18 cellular contexts compared by ENCODE assay signal in the genomic region with DNA sequence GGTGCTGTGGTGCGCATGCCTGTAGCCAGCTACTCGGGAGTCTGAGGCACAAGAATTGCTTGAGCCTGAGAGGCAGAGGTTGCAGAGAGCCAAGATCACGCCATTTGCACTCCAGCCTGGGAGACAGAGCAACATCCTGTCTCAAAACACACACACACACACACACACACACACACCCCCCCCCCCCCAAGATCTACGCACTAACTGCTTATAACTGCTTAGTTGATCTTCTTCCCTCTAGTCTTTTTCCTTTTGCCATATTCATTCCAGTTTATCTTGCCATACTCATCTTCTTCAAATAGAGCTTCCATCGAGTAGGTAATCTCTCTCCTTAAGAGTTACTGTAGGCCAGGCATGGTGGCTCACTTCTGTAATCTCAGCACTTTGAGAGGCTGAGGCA. TPM values are rescaled to one million over a fixed set of nuclear protein-coding genes. Genes with fewer than 3 reads are reported as not detected.
DNase-seq lines count a peak whose midpoint lies in the region; ATAC-seq and TF ChIP-seq lines count a peak whose summit lies in the region.
"Had no signal": no experiment of that assay in that cellular context is flagged by ENCODE, and none has a peak within 500 bp of the region (broad histone marks: within the 10 kb centered on the region; RNA-seq: fewer than 3 reads in every experiment).

No MANE protein-coding gene starts in this region.

- H3K27ac ChIP-seq in psoas muscle, result no peak overlapping the region
- H3K27ac ChIP-seq: Peyer's patch had no signal

- TF ChIP-seq CTCF in psoas muscle (IDR thresholded peaks at IDR 0.05), result no peak

- intact Hi-C loops in activated naive CD4-positive, alpha-beta T cell treated with anti-CD3 and anti-CD28 coated beads for 36 hours (cut with micrococcal nuclease), result no loop called here
- intact Hi-C loops in psoas muscle (cut with DNase I), result no loop called here

- no peaks in the 10 kb centered on the region for H3K36me3 ChIP-seq in psoas muscle (ENCODE audit: insufficient read depth in 1 of 2, low read depth in 1 of 2)
- H3K36me3 ChIP-seq: BE2C, MG63, Peyer's patch had no signal

- H3K27me3 Mint-ChIP-seq in activated naive CD4-positive, alpha-beta T cell treated with anti-CD3 and anti-CD28 coated beads, Interleukin-2, amount 10 ng/mL, durations not matched to agents 7 days and 5 days, result no peaks in the 10 kb centered on the region
- H3K27me3 Mint-ChIP-seq in activated naive CD4-positive, alpha-beta T cell treated with anti-CD3 and anti-CD28 coated beads for 36 hours (ENCODE audit: low read depth), result no peaks in the 10 kb centered on the region
- H3K27me3 Mint-ChIP-seq in T-cell, result no peaks in the 10 kb centered on the region
- H3K27me3 Mint-ChIP-seq in effector memory CD8-positive, alpha-beta T cell, result no peaks in the 10 kb centered on the region
- no peaks in the 10 kb centered on the region for H3K27me3 Mint-ChIP-seq in stimulated activated memory B cell treated with anti-CD40 and anti-IgM and Interleukin-4, amounts not matched to agents 10 μg/mL and 1 μg/mL and 100 μg/mL, for 72 hours

- ATAC-seq in T-cell (replicated peaks in 1 of 4) (no peak), psoas muscle (no peak)
- ATAC-seq in effector memory CD8-positive, alpha-beta T cell (replicated peaks), result no peak
- no peak for ATAC-seq in stimulated activated memory B cell treated with anti-CD40 and anti-IgM and Interleukin-4, amounts not matched to agents 10 μg/mL and 1 μg/mL and 100 μg/mL, for 72 hours
- ATAC-seq: SK-N-SH treated with all-trans-retinoic acid at 6 μM for 48 hours had no signal

- H3K4me1 Mint-ChIP-seq in activated naive CD4-positive, alpha-beta T cell treated with anti-CD3 and anti-CD28 coated beads, Interleukin-2, amount 10 ng/mL, durations not matched to agents 7 days and 5 days, result peaks cover 49% of the 10 kb centered on the region
- H3K4me1 Mint-ChIP-seq in activated naive CD4-positive, alpha-beta T cell treated with anti-CD3 and anti-CD28 coated beads for 36 hours (ENCODE audit: low read depth), result peaks cover 77% of the 10 kb centered on the region
- peaks cover 80 to 84% (median 83%) of the 10 kb centered on the region in 3 donors for H3K4me1 Mint-ChIP-seq in T-cell
- H3K4me1 Mint-ChIP-seq in effector memory CD8-positive, alpha-beta T cell (ENCODE audit: low read depth in 2 of 2), result peaks cover 46 to 55% of the 10 kb centered on the region in 2 donors
- H3K4me1 Mint-ChIP-seq in stimulated activated memory B cell treated with anti-CD40 and anti-IgM and Interleukin-4, amounts not matched to agents 10 μg/mL and 1 μg/mL and 100 μg/mL, for 72 hours, result peaks cover 45% of the 10 kb centered on the region

- no peak overlapping the region for H3K4me3 ChIP-seq in psoas muscle
- H3K4me3 ChIP-seq: MG63, Peyer's patch had no signal

- POLR2A ChIA-PET in T-cell (lab: Charles Lee), result interaction anchor here in 1 of 2 donors (0.6 kb wide), 2 partner anchors 354 to 1776 kb away, joined by 3 to 8 read pairs; no protein-coding TSS in a partner anchor

- CTCF ChIA-PET in activated naive CD4-positive, alpha-beta T cell treated with anti-CD3 and anti-CD28 coated beads, Interleukin-2, amount 10 ng/mL, durations not matched to agents 7 days and 5 days (lab: Charles Lee), result no interaction called here
- CTCF ChIA-PET in activated naive CD4-positive, alpha-beta T cell treated with anti-CD3 and anti-CD28 coated beads for 36 hours (lab: Charles Lee), result interaction anchor here (1.0 kb wide), 1 partner anchor 19 kb away, joined by 3 read pairs; no protein-coding TSS in a partner anchor
- CTCF ChIA-PET in T-cell (lab: Charles Lee), result interaction anchor here in 1 of 2 donors (0.8 kb wide), 1 partner anchor 8 kb away, joined by 6 read pairs; no protein-coding TSS in a partner anchor

- WGBS in psoas muscle, 3 donors, result 92 to 97% (median 94%) methylated on average over 5 of the region's 5 CpGs

- H3K4me1 ChIP-seq in psoas muscle, result peaks cover 18% of the 10 kb centered on the region
- H3K4me1 ChIP-seq: BE2C had no signal

- H3K9me3 Mint-ChIP-seq in activated naive CD4-positive, alpha-beta T cell treated with anti-CD3 and anti-CD28 coated beads, Interleukin-2, amount 10 ng/mL, durations not matched to agents 7 days and 5 days, result peaks cover 5% of the 10 kb centered on the region
- no peaks in the 10 kb centered on the region for H3K9me3 Mint-ChIP-seq in activated naive CD4-positive, alpha-beta T cell treated with anti-CD3 and anti-CD28 coated beads for 36 hours
- H3K9me3 Mint-ChIP-seq in T-cell, result peaks cover 0 to 4% (median 0%) of the 10 kb centered on the region in 3 donors
- no peaks in the 10 kb centered on the region for H3K9me3 Mint-ChIP-seq in effector memory CD8-positive, alpha-beta T cell
- peaks cover 2% of the 10 kb centered on the region for H3K9me3 Mint-ChIP-seq in stimulated activated memory B cell treated with anti-CD40 and anti-IgM and Interleukin-4, amounts not matched to agents 10 μg/mL and 1 μg/mL and 100 μg/mL, for 72 hours

- H3K9me3 ChIP-seq in psoas muscle, result no peaks in the 10 kb centered on the region
- H3K9me3 ChIP-seq: BE2C, MG63, Peyer's patch had no signal

- no peaks in the 10 kb centered on the region for H3K27me3 ChIP-seq in psoas muscle (ENCODE audit: insufficient read depth in 3 of 3, low read length in 2 of 3)
- H3K27me3 ChIP-seq: BE2C, MG63, Peyer's patch had no signal

- no peak overlapping the region for H3K4me3 Mint-ChIP-seq in activated naive CD4-positive, alpha-beta T cell treated with anti-CD3 and anti-CD28 coated beads, Interleukin-2, amount 10 ng/mL, durations not matched to agents 7 days and 5 days
- H3K4me3 Mint-ChIP-seq in activated naive CD4-positive, alpha-beta T cell treated with anti-CD3 and anti-CD28 coated beads for 36 hours, result no peak overlapping the region
- H3K4me3 Mint-ChIP-seq in T-cell, result peak overlapping the region in 2 of 3 donors; percentile 22 to 67
- H3K4me3 Mint-ChIP-seq in effector memory CD8-positive, alpha-beta T cell, result peak overlapping the region; percentile 44 to 47
- no peak overlapping the region for H3K4me3 Mint-ChIP-seq in stimulated activated memory B cell treated with anti-CD40 and anti-IgM and Interleukin-4, amounts not matched to agents 10 μg/mL and 1 μg/mL and 100 μg/mL, for 72 hours

- peak overlapping the region; percentile 58 for H3K27ac Mint-ChIP-seq in activated naive CD4-positive, alpha-beta T cell treated with anti-CD3 and anti-CD28 coated beads, Interleukin-2, amount 10 ng/mL, durations not matched to agents 7 days and 5 days
- H3K27ac Mint-ChIP-seq in activated naive CD4-positive, alpha-beta T cell treated with anti-CD3 and anti-CD28 coated beads for 36 hours, result no peak overlapping the region
- peak overlapping the region; percentile 47 to 73 for H3K27ac Mint-ChIP-seq in T-cell
- peak overlapping the region; percentile 90 to 93 for H3K27ac Mint-ChIP-seq in effector memory CD8-positive, alpha-beta T cell
- H3K27ac Mint-ChIP-seq in stimulated activated memory B cell treated with anti-CD40 and anti-IgM and Interleukin-4, amounts not matched to agents 10 μg/mL and 1 μg/mL and 100 μg/mL, for 72 hours, result peak overlapping the region; percentile 88

- peaks cover 34% of the 10 kb centered on the region for H3K36me3 Mint-ChIP-seq in activated naive CD4-positive, alpha-beta T cell treated with anti-CD3 and anti-CD28 coated beads, Interleukin-2, amount 10 ng/mL, durations not matched to agents 7 days and 5 days
- peaks cover 4% of the 10 kb centered on the region for H3K36me3 Mint-ChIP-seq in activated naive CD4-positive, alpha-beta T cell treated with anti-CD3 and anti-CD28 coated beads for 36 hours (ENCODE audit: low read depth)
- H3K36me3 Mint-ChIP-seq in T-cell, result peaks cover 11% of the 10 kb centered on the region
- H3K36me3 Mint-ChIP-seq in effector memory CD8-positive, alpha-beta T cell (ENCODE audit: insufficient read depth), result peaks cover 3% of the 10 kb centered on the region
- peaks cover 10% of the 10 kb centered on the region for H3K36me3 Mint-ChIP-seq in stimulated activated memory B cell treated with anti-CD40 and anti-IgM and Interleukin-4, amounts not matched to agents 10 μg/mL and 1 μg/mL and 100 μg/mL, for 72 hours

- DNase-seq in activated naive CD4-positive, alpha-beta T cell treated with anti-CD3 and anti-CD28 coated beads, Interleukin-2, amount 10 ng/mL, durations not matched to agents 7 days and 5 days, result no peak
- no peak for DNase-seq in activated naive CD4-positive, alpha-beta T cell treated with anti-CD3 and anti-CD28 coated beads for 36 hours
- no peak for DNase-seq in T-cell
- DNase-seq in effector memory CD8-positive, alpha-beta T cell, result no peak
- no peak for DNase-seq in occipital lobe (lab: John Stamatoyannopoulos, UW)
- no peak for DNase-seq in psoas muscle
- no peak for DNase-seq in NOMO-1 treated with dmso at 0.1 percent for 144 hours (lab: John Stamatoyannopoulos, UW; ENCODE audit: unreplicated experiment)
- DNase-seq: BE2C, NCI-H1417 treated with DMSO at 0.1 percent for 48 hours, NCI-H187 treated with DMSO at 0.1 percent for 48 hours, NCI-H2107, NCI-H2227 treated with DMSO at 0.1 percent for 48 hours, NCI-H510A treated with DMSO at 0.1 percent for 48 hours, NCI-H748 treated with DMSO at 0.1 percent for 48 hours, Peyer's patch had no signal

RNA-seq across cellular contexts. Expression of a gene that starts 20.9 kb away (rescaled TPM):
- 100 to 1,000 TPM in 1 of 2 experiments, 10 to 100 TPM in 1; 97.4 to 100 TPM for total RNA-seq in activated naive CD4-positive, alpha-beta T cell treated with anti-CD3 and anti-CD28 coated beads for 36 hours
- 100 to 1,000 TPM; 199 to 257 (median 241) TPM for total RNA-seq in T-cell
- 36.2 TPM for total RNA-seq in occipital lobe
- 10 to 100 TPM; 14.0 to 28.2 (median 22.5) TPM for total RNA-seq in psoas muscle
- polyA plus RNA-seq in psoas muscle, result 10 to 100 TPM in 1 of 3 donors, 1 to 10 TPM in 2; 2.0 to 18.0 (median 6.0) TPM

Comparison
In these comparisons a context has a peak if more than half of its experiments do, and no peak if none do; other contexts are left out.
1. H3K4me3 Mint-ChIP-seq: peak in T-cell (2 of 3) and effector memory CD8-positive, alpha-beta T cell (2 of 2); none in activated naive CD4-positive, alpha-beta T cell treated with anti-CD3 and anti-CD28 coated beads, Interleukin-2, amount 10 ng/mL, durations not matched to agents 7 days and 5 days (single experiment), activated naive CD4-positive, alpha-beta T cell treated with anti-CD3 and anti-CD28 coated beads for 36 hours (single experiment) and stimulated activated memory B cell treated with anti-CD40 and anti-IgM and Interleukin-4, amounts not matched to agents 10 μg/mL and 1 μg/mL and 100 μg/mL, for 72 hours (single experiment).